Comparison of ENCODE assay signal across 1 cellular context in the genomic region with DNA sequence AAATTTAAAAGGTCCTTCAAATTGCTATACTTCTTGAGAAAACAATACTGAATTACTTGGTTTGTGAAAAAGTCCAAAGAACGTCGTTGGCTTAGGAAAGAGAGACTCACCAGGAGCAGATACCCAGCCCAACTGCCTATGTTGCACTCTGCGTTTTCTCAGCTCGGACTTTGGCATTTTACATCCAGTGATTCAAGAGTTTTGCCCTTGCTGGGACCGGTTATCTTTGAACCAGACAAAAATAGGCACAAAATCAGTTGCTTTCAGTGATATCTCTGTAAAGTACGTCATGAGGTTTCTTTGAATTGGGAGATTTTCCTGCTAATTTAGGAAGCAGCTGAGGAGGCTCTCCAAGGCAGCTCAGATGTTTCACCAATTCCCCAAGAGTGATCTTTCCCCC.
TF ChIP-seq lines count a peak whose summit lies in the region.

No MANE protein-coding gene starts in this region.

TF ChIP-seq in GM23338, 12 proteins besides CTCF, POLR2A, EP300 and RAD21 (continued from another document):
- TF ChIP-seq, protein P1, sequence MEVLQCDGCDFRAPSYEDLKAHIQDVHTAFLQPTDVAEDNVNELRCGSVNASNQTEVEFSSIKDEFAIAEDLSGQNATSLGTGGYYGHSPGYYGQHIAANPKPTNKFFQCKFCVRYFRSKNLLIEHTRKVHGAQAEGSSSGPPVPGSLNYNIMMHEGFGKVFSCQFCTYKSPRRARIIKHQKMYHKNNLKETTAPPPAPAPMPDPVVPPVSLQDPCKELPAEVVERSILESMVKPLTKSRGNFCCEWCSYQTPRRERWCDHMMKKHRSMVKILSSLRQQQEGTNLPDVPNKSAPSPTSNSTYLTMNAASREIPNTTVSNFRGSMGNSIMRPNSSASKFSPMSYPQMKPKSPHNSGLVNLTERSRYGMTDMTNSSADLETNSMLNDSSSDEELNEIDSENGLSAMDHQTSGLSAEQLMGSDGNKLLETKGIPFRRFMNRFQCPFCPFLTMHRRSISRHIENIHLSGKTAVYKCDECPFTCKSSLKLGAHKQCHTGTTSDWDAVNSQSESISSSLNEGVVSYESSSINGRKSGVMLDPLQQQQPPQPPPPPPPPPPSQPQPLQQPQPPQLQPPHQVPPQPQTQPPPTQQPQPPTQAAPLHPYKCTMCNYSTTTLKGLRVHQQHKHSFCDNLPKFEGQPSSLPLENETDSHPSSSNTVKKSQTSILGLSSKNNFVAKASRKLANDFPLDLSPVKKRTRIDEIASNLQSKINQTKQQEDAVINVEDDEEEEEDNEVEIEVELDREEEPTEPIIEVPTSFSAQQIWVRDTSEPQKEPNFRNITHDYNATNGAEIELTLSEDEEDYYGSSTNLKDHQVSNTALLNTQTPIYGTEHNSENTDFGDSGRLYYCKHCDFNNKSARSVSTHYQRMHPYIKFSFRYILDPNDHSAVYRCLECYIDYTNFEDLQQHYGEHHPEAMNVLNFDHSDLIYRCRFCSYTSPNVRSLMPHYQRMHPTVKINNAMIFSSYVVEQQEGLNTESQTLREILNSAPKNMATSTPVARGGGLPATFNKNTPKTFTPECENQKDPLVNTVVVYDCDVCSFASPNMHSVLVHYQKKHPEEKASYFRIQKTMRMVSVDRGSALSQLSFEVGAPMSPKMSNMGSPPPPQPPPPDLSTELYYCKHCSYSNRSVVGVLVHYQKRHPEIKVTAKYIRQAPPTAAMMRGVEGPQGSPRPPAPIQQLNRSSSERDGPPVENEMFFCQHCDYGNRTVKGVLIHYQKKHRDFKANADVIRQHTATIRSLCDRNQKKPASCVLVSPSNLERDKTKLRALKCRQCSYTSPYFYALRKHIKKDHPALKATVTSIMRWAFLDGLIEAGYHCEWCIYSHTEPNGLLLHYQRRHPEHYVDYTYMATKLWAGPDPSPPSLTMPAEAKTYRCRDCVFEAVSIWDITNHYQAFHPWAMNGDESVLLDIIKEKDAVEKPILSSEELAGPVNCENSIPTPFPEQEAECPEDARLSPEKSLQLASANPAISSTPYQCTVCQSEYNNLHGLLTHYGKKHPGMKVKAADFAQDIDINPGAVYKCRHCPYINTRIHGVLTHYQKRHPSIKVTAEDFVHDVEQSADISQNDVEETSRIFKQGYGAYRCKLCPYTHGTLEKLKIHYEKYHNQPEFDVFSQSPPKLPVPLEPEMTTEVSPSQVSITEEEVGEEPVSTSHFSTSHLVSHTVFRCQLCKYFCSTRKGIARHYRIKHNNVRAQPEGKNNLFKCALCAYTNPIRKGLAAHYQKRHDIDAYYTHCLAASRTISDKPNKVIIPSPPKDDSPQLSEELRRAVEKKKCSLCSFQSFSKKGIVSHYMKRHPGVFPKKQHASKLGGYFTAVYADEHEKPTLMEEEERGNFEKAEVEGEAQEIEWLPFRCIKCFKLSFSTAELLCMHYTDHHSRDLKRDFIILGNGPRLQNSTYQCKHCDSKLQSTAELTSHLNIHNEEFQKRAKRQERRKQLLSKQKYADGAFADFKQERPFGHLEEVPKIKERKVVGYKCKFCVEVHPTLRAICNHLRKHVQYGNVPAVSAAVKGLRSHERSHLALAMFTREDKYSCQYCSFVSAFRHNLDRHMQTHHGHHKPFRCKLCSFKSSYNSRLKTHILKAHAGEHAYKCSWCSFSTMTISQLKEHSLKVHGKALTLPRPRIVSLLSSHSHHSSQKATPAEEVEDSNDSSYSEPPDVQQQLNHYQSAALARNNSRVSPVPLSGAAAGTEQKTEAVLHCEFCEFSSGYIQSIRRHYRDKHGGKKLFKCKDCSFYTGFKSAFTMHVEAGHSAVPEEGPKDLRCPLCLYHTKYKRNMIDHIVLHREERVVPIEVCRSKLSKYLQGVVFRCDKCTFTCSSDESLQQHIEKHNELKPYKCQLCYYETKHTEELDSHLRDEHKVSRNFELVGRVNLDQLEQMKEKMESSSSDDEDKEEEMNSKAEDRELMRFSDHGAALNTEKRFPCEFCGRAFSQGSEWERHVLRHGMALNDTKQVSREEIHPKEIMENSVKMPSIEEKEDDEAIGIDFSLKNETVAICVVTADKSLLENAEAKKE (CRISPR knock-in tag; IDR thresholded peaks at IDR 0.05), result no peak
- TF ChIP-seq, protein P2, sequence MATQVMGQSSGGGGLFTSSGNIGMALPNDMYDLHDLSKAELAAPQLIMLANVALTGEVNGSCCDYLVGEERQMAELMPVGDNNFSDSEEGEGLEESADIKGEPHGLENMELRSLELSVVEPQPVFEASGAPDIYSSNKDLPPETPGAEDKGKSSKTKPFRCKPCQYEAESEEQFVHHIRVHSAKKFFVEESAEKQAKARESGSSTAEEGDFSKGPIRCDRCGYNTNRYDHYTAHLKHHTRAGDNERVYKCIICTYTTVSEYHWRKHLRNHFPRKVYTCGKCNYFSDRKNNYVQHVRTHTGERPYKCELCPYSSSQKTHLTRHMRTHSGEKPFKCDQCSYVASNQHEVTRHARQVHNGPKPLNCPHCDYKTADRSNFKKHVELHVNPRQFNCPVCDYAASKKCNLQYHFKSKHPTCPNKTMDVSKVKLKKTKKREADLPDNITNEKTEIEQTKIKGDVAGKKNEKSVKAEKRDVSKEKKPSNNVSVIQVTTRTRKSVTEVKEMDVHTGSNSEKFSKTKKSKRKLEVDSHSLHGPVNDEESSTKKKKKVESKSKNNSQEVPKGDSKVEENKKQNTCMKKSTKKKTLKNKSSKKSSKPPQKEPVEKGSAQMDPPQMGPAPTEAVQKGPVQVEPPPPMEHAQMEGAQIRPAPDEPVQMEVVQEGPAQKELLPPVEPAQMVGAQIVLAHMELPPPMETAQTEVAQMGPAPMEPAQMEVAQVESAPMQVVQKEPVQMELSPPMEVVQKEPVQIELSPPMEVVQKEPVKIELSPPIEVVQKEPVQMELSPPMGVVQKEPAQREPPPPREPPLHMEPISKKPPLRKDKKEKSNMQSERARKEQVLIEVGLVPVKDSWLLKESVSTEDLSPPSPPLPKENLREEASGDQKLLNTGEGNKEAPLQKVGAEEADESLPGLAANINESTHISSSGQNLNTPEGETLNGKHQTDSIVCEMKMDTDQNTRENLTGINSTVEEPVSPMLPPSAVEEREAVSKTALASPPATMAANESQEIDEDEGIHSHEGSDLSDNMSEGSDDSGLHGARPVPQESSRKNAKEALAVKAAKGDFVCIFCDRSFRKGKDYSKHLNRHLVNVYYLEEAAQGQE (IDR thresholded peaks at IDR 0.05; ENCODE audit: unreplicated experiment), result no peak
- TF ChIP-seq CREB1 (CRISPR knock-in tag; IDR thresholded peaks at IDR 0.05; ENCODE audit: low read depth) (no peak), STAT1 (IDR thresholded peaks at IDR 0.05; ENCODE audit: unreplicated experiment) (no peak)
TF ChIP-seq in GM23338: peak in this region for 0.
